12 cellular contexts compared by ENCODE assay signal in the genomic region with DNA sequence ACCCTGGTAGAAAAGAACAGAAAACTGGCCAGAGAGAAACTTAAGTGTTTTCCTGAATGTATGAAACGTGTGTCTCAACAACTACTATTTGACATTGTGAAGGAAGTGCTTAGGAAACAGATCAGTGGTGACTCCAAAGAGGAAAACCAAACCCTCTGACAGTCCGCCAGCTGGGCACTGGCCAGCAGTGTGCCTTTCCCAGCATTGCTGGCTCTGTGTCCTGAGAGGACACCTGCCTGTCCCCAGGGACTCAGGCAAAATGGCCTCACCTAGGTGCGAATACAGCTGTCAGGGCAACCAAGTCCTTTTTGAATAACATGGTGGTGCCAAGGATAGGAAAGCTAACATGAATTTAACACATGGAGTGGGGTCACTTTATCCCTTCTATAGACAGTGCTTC.
DNase-seq lines count a peak whose midpoint lies in the region; ATAC-seq and TF ChIP-seq lines count a peak whose summit lies in the region.
"Had no signal": no experiment of that assay in that cellular context is flagged by ENCODE, and none has a peak within 500 bp of the region (broad histone marks: within the 10 kb centered on the region; RNA-seq: fewer than 3 reads in every experiment).

No MANE protein-coding gene starts in this region.

- POLR2A ChIA-PET in activated CD4-positive, alpha-beta memory T cell treated with anti-CD3 and anti-CD28 coated beads, Interleukin-2, amount 10 ng/mL, durations not matched to agents 7 days and 5 days (lab: Charles Lee) = no interaction called here

- 36 to 39% methylated on average over 3 of the region's 3 CpGs for WGBS in lung, 2 donors

- DNase-seq in Right ventricle myocardium inferior (ENCODE audit: missing footprints) (peak; percentile 78), right atrium auricular region (ENCODE audit: low spot score) (no peak), WERI-Rb-1 (peak; percentile 24), lung (ENCODE audit: low spot score) (peak; percentile 52), upper lobe of right lung (peak; percentile 68)
- no peak for DNase-seq in activated CD4-positive, alpha-beta memory T cell treated with anti-CD3 and anti-CD28 coated beads, Interleukin-2, amount 10 ng/mL, durations not matched to agents 7 days and 5 days
- no peak for DNase-seq in stimulated activated naive CD4-positive, alpha-beta T cell treated with Interleukin-2 at 50 U/mL for 16 hours (lab: John Stamatoyannopoulos, UW)
- DNase-seq: amniotic stem cell, Caco-2, testis had no signal

- CTCF ChIA-PET in activated CD4-positive, alpha-beta memory T cell treated with anti-CD3 and anti-CD28 coated beads, Interleukin-2, amount 10 ng/mL, durations not matched to agents 7 days and 5 days (lab: Charles Lee) = no interaction called here

- no peaks in the 10 kb centered on the region for H3K36me3 ChIP-seq in right atrium auricular region
- no peaks in the 10 kb centered on the region for H3K36me3 ChIP-seq in WERI-Rb-1
- H3K36me3 ChIP-seq in lung (ENCODE audit: control insufficient read depth in 2 of 2, insufficient read depth in 2 of 2, low read length in 2 of 2) = no peaks in the 10 kb centered on the region
- no peaks in the 10 kb centered on the region for H3K36me3 ChIP-seq in upper lobe of right lung
- H3K36me3 ChIP-seq: gastroesophageal sphincter had no signal

- TF ChIP-seq CTCF in right atrium auricular region (IDR thresholded peaks at IDR 0.05) (no peak), WERI-Rb-1 (IDR thresholded peaks at IDR 0.05; ENCODE audit: low read depth, low read length) (no peak), lung (IDR thresholded peaks at IDR 0.05; ENCODE audit: control extremely low read depth, extremely low read depth) (no peak), upper lobe of right lung (IDR thresholded peaks at IDR 0.05) (no peak)

- H3K27ac ChIP-seq in right atrium auricular region (no peak overlapping the region), WERI-Rb-1 (no peak overlapping the region), lung (ENCODE audit: low read depth in 1 of 2, low read length in 1 of 2) (no peak overlapping the region), upper lobe of right lung (no peak overlapping the region)
- H3K27ac ChIP-seq: testis had no signal

- no peak overlapping the region for H3K4me3 Mint-ChIP-seq in activated CD4-positive, alpha-beta memory T cell treated with anti-CD3 and anti-CD28 coated beads, Interleukin-2, amount 10 ng/mL, durations not matched to agents 7 days and 5 days

- H3K27me3 ChIP-seq in right atrium auricular region = no peaks in the 10 kb centered on the region
- no peaks in the 10 kb centered on the region for H3K27me3 ChIP-seq in WERI-Rb-1 (ENCODE audit: insufficient read depth, low read depth, severe bottlenecking)
- H3K27me3 ChIP-seq in lung (ENCODE audit: control insufficient read depth, insufficient read depth) = no peaks in the 10 kb centered on the region
- H3K27me3 ChIP-seq in upper lobe of right lung = no peaks in the 10 kb centered on the region
- H3K27me3 ChIP-seq: gastroesophageal sphincter, testis had no signal

- no peaks in the 10 kb centered on the region for H3K9me3 Mint-ChIP-seq in activated CD4-positive, alpha-beta memory T cell treated with anti-CD3 and anti-CD28 coated beads, Interleukin-2, amount 10 ng/mL, durations not matched to agents 7 days and 5 days

- H3K9me3 ChIP-seq in right atrium auricular region = no peaks in the 10 kb centered on the region
- no peaks in the 10 kb centered on the region for H3K9me3 ChIP-seq in WERI-Rb-1 (ENCODE audit: severe bottlenecking)
- peaks cover 0 to 4% of the 10 kb centered on the region in 2 donors for H3K9me3 ChIP-seq in lung (ENCODE audit: control insufficient read depth in 2 of 2, insufficient read depth in 1 of 2, low read length in 1 of 2)
- no peaks in the 10 kb centered on the region for H3K9me3 ChIP-seq in upper lobe of right lung
- H3K9me3 ChIP-seq: Caco-2, gastroesophageal sphincter, testis had no signal

- H3K4me3 ChIP-seq in right atrium auricular region (no peak overlapping the region), WERI-Rb-1 (ENCODE audit: low read depth, low read length) (no peak overlapping the region), lung (no peak overlapping the region), upper lobe of right lung (no peak overlapping the region)
- H3K4me3 ChIP-seq: gastroesophageal sphincter, testis had no signal

- H3K36me3 Mint-ChIP-seq in activated CD4-positive, alpha-beta memory T cell treated with anti-CD3 and anti-CD28 coated beads, Interleukin-2, amount 10 ng/mL, durations not matched to agents 7 days and 5 days (ENCODE audit: low read depth) = no peaks in the 10 kb centered on the region

- no peaks in the 10 kb centered on the region for H3K4me1 Mint-ChIP-seq in activated CD4-positive, alpha-beta memory T cell treated with anti-CD3 and anti-CD28 coated beads, Interleukin-2, amount 10 ng/mL, durations not matched to agents 7 days and 5 days

- H3K27me3 Mint-ChIP-seq in activated CD4-positive, alpha-beta memory T cell treated with anti-CD3 and anti-CD28 coated beads, Interleukin-2, amount 10 ng/mL, durations not matched to agents 7 days and 5 days = no peaks in the 10 kb centered on the region

- intact Hi-C loops in Right ventricle myocardium inferior (cut with DNase I) (no loop called here), upper lobe of right lung (cut with DNase I) (no loop called here)

- ATAC-seq in Right ventricle myocardium inferior (peak; percentile 77), lung (ENCODE audit: insufficient read depth, low FRiP score) (no peak), upper lobe of right lung (peak; percentile 53)
- ATAC-seq in activated CD4-positive, CD25-positive, alpha-beta regulatory T cell treated with anti-CD3 and anti-CD28 coated beads, Interleukin-2, amount 50 U/mL, for 24 hours = no peak
- ATAC-seq: gastroesophageal sphincter had no signal

- no peak overlapping the region for H3K27ac Mint-ChIP-seq in activated CD4-positive, alpha-beta memory T cell treated with anti-CD3 and anti-CD28 coated beads, Interleukin-2, amount 10 ng/mL, durations not matched to agents 7 days and 5 days

- peaks cover 0 to 8% of the 10 kb centered on the region in 2 donors for H3K4me1 ChIP-seq in right atrium auricular region
- H3K4me1 ChIP-seq in lung (ENCODE audit: control insufficient read depth in 2 of 2, insufficient read depth in 2 of 2, low read length in 2 of 2) = no peaks in the 10 kb centered on the region
- H3K4me1 ChIP-seq in upper lobe of right lung = no peaks in the 10 kb centered on the region
- H3K4me1 ChIP-seq: Caco-2, testis had no signal

Comparison
In these comparisons a context has a peak if more than half of its experiments do, and no peak if none do; other contexts are left out.
1. DNase-seq: peak in Right ventricle myocardium inferior (single experiment), WERI-Rb-1 (single experiment), lung (single experiment) and upper lobe of right lung (single experiment); none in right atrium auricular region (single experiment), activated CD4-positive, alpha-beta memory T cell treated with anti-CD3 and anti-CD28 coated beads, Interleukin-2, amount 10 ng/mL, durations not matched to agents 7 days and 5 days (single experiment) and stimulated activated naive CD4-positive, alpha-beta T cell treated with Interleukin-2 at 50 U/mL for 16 hours (single experiment).
2. ATAC-seq: peak in Right ventricle myocardium inferior (single experiment) and upper lobe of right lung (single experiment); none in lung (single experiment) and activated CD4-positive, CD25-positive, alpha-beta regulatory T cell treated with anti-CD3 and anti-CD28 coated beads, Interleukin-2, amount 50 U/mL, for 24 hours (0 of 2).